In the genomic region with DNA sequence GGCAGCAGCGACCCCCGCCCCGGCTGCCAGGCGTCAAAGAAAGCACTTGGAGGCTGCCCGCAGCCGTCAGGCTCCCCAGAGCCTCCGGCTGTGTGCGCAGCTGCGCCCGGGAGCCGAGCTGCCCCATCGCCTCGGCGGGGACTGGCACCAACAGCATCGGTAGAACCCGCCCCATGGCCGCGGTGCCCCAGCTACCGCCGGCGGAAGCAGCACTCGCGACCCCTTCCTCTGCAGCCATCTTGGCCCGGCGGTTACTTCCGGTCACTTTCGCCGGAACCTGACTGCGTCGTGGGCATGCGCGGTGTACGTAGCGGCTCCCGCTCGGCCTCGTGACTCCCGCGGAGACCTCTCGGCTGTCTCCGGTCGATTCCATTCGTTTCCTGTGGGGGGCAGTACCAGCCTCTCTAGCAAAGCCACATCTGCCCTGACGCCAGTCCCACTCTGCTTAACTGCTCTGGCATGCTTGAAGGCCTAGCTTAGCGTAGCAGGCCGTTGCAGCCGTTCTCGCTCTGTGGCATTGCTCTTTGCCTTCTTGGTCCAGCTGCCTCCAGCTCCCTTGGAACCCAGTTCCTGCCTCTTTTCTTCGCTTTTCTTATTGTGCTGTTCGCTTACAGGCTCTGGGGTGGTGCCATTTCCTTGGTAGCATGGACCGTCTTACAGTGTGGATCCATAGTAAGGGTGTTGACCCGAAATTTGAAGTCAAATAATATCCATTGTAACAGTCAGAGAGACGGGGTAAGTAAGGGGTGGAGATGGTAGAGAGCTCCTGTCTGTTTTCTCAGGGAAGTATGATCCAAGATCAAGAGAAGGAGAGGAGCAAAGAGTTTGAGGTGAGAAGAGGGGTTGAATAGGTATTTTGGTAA, we compare ENCODE assay signal across 8 cellular contexts. TPM values are rescaled to one million over a fixed set of nuclear protein-coding genes. Genes with fewer than 3 reads are reported as not detected.
DNase-seq lines count a peak whose midpoint lies in the region; ATAC-seq and TF ChIP-seq lines count a peak whose summit lies in the region.

A gene with protein sequence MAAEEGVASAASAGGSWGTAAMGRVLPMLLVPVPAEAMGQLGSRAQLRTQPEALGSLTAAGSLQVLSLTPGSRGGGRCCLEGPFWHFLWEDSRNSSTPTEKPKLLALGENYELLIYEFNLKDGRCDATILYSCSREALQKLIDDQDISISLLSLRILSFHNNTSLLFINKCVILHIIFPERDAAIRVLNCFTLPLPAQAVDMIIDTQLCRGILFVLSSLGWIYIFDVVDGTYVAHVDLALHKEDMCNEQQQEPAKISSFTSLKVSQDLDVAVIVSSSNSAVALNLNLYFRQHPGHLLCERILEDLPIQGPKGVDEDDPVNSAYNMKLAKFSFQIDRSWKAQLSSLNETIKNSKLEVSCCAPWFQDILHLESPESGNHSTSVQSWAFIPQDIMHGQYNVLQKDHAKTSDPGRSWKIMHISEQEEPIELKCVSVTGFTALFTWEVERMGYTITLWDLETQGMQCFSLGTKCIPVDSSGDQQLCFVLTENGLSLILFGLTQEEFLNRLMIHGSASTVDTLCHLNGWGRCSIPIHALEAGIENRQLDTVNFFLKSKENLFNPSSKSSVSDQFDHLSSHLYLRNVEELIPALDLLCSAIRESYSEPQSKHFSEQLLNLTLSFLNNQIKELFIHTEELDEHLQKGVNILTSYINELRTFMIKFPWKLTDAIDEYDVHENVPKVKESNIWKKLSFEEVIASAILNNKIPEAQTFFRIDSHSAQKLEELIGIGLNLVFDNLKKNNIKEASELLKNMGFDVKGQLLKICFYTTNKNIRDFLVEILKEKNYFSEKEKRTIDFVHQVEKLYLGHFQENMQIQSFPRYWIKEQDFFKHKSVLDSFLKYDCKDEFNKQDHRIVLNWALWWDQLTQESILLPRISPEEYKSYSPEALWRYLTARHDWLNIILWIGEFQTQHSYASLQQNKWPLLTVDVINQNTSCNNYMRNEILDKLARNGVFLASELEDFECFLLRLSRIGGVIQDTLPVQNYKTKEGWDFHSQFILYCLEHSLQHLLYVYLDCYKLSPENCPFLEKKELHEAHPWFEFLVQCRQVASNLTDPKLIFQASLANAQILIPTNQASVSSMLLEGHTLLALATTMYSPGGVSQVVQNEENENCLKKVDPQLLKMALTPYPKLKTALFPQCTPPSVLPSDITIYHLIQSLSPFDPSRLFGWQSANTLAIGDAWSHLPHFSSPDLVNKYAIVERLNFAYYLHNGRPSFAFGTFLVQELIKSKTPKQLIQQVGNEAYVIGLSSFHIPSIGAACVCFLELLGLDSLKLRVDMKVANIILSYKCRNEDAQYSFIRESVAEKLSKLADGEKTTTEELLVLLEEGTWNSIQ (N-terminal part only) (minus strand): TSS at position 253 of the 863 bp plus-strand sequence. CDS start 15 bp downstream, at position 238.

- H3K27ac ChIP-seq in endodermal cell (ENCODE audit: low read depth, low read length): peak within 1 kb of the TSS; percentile 53

- WGBS in endodermal cell (ENCODE audit: insufficient coverage in 1 of 2, insufficient read length in 1 of 2), 2 experiments: 10 to 13% methylated on average over 34 to 53 of the region's 53 CpGs

- peak within 1 kb of the TSS; percentile 93 for H3K4me3 ChIP-seq in NT2/D1 (ENCODE audit: insufficient read length, low read depth)
- peak within 1 kb of the TSS; percentile 93 for H3K4me3 ChIP-seq in endodermal cell (ENCODE audit: low read length)

- peak within 1 kb of the TSS; percentile 93 for H3K27ac Mint-ChIP-seq in endodermal cell

- in situ Hi-C loops in Caki2 (cut with HindIII; ENCODE audit: low pct_unique_long_range_greater_than_20kb, low sequenced_read_pairs): no loop called here

- TF ChIP-seq CTCF in endodermal cell (conservative IDR thresholded peaks at IDR 0.05): peak; percentile 93

- H3K27me3 Mint-ChIP-seq in endodermal cell (ENCODE audit: insufficient read depth): peaks cover 7% of the 10 kb centered on the region

- H3K36me3 ChIP-seq in NT2/D1 (ENCODE audit: insufficient read depth, insufficient read length, low read length) (peaks cover 16% of the 10 kb centered on the region), endodermal cell (ENCODE audit: control insufficient read depth, insufficient read depth, low read length) (peaks cover 15% of the 10 kb centered on the region)

- no peaks in the 10 kb centered on the region for H3K9me3 Mint-ChIP-seq in endodermal cell

- H3K27me3 ChIP-seq in NT2/D1 (ENCODE audit: insufficient read depth, insufficient read length) (no peaks in the 10 kb centered on the region), endodermal cell (ENCODE audit: control insufficient read depth, insufficient read depth, low read length, poor library complexity, severe bottlenecking) (no peaks in the 10 kb centered on the region)

- peak; percentile 94 for DNase-seq in Caki2 (ENCODE audit: low read depth)
- peak; percentile 38 to 98 (median 95) for DNase-seq in HUDEP-2 (lab: John Stamatoyannopoulos, UW; ENCODE audit: unreplicated experiment in 76 of 76)
- DNase-seq in NT2/D1 (ENCODE audit: low read depth, low spot score): peak; percentile 94
- peak; percentile 94 for DNase-seq in activated CD8-positive, alpha-beta memory T cell treated with anti-CD3 and anti-CD28 coated beads, Interleukin-2, amount 50 U/mL, for 1 hour (ENCODE audit: extremely low read depth)
- peak; percentile 100 for DNase-seq in endodermal cell
- DNase-seq in mesenteric fat pad (ENCODE audit: low spot score): peak; percentile 98
- DNase-seq in stimulated activated CD8-positive, alpha-beta memory T cell treated with anti-CD3 and anti-CD28 coated beads, Interleukin-15, amount 100 ng/mL, for 4 hours (ENCODE audit: low read depth in 2 of 2): peak; percentile 90 to 96

- H3K9me3 ChIP-seq in NT2/D1 (ENCODE audit: insufficient read depth, low read length) (no peaks in the 10 kb centered on the region), endodermal cell (ENCODE audit: control insufficient read depth, low read length) (no peaks in the 10 kb centered on the region)

- peak within 1 kb of the TSS; percentile 95 for H3K4me3 Mint-ChIP-seq in endodermal cell

- peaks cover 9% of the 10 kb centered on the region for H3K4me1 Mint-ChIP-seq in endodermal cell

- H3K9ac ChIP-seq in NT2/D1 (ENCODE audit: insufficient read length, low read depth): peak within 1 kb of the TSS; percentile 98
- H3K9ac ChIP-seq in endodermal cell (ENCODE audit: extremely low read depth, low read length, poor library complexity, severe bottlenecking): peak within 1 kb of the TSS; percentile 71

- H3K36me3 Mint-ChIP-seq in endodermal cell (ENCODE audit: low read depth): peaks cover 10% of the 10 kb centered on the region

- ATAC-seq in GM21367 (IDR thresholded peaks at IDR 0.05; ENCODE audit: unreplicated experiment): peak; percentile 60

- no peaks in the 10 kb centered on the region for H3K4me1 ChIP-seq in NT2/D1 (ENCODE audit: insufficient read depth, insufficient read length)
- no peaks in the 10 kb centered on the region for H3K4me1 ChIP-seq in endodermal cell (ENCODE audit: control insufficient read depth, insufficient read depth, low read length)

RNA-seq across cellular contexts. Expression of the gene that starts here (rescaled TPM):
- 19.3 and 38.1 TPM in 2 replicates for total RNA-seq in Caki2 (2014; rRNA removed; shearing (Covaris generic); ENCODE audit: low replicate concordance)
- total RNA-seq in endodermal cell: 10 to 100 TPM; 60.2 to 61.6 TPM
- 37.9 TPM for polyA plus RNA-seq in endodermal cell (2013, experiment 1 of 2)
- polyA plus RNA-seq in endodermal cell (2013, experiment 2 of 2): 34.3 TPM
- total RNA-seq in mesenteric fat pad: 72.1 TPM

Comparison
In these comparisons a context has a peak if more than half of its experiments do, and no peak if none do; other contexts are left out.
1. Peak in every context shown above with its lines: DNase-seq, ATAC-seq, H3K4me3 ChIP-seq and H3K27ac ChIP-seq.